ENCODE assay signal across 16 cellular contexts in the genomic region with DNA sequence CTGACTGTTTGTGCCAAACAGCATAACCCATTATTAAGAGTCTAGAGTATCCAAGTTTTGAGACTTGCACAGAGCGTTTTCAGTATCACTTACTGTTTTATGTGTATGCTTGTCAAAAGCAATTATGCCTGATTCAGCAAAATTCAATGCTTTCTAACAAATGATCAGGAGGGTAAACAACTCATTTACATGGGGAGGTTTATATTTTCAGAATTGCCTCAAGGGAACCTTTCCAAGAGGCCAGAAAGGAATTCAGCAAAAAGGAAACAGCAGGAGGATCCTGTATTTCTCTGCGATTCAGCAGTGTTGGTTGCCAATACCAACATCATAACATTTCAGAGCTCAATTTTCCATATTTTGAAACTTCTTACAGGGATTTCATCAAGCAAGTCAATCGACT.
DNase-seq lines count a peak whose midpoint lies in the region; ATAC-seq, FAIRE-seq and TF ChIP-seq lines count a peak whose summit lies in the region.
"Had no signal": no experiment of that assay in that cellular context is flagged by ENCODE, and none has a peak within 500 bp of the region (broad histone marks: within the 10 kb centered on the region; RNA-seq: fewer than 3 reads in every experiment).

No MANE protein-coding gene starts in this region.

- TF ChIP-seq CTCF in fibroblast of pulmonary artery (IDR thresholded peaks at IDR 0.05; ENCODE audit: low read length, missing control alignments), result no peak

- H3K4me3 Mint-ChIP-seq in activated CD8-positive, alpha-beta T cell treated with anti-CD3 and anti-CD28 coated beads, Interleukin-2, amount 10 ng/mL, durations not matched to agents 7 days and 5 days, result no peak overlapping the region
- H3K4me3 Mint-ChIP-seq: activated naive CD8-positive, alpha-beta T cell treated with anti-CD3 and anti-CD28 coated beads, Interleukin-2, amount 10 ng/mL, durations not matched to agents 7 days and 5 days had no signal

- H3K27ac Mint-ChIP-seq in activated CD8-positive, alpha-beta T cell treated with anti-CD3 and anti-CD28 coated beads, Interleukin-2, amount 10 ng/mL, durations not matched to agents 7 days and 5 days, result no peak overlapping the region
- H3K27ac Mint-ChIP-seq: activated naive CD8-positive, alpha-beta T cell treated with anti-CD3 and anti-CD28 coated beads, Interleukin-2, amount 10 ng/mL, durations not matched to agents 7 days and 5 days had no signal

- FAIRE-seq in HTR-8/SVneo (lab: Jason Lieb, UNC), result no peak

- POLR2A ChIA-PET in activated CD8-positive, alpha-beta T cell treated with anti-CD3 and anti-CD28 coated beads, Interleukin-2, amount 10 ng/mL, durations not matched to agents 7 days and 5 days (lab: Charles Lee), result no interaction called here

- H3K27me3 Mint-ChIP-seq in activated CD8-positive, alpha-beta T cell treated with anti-CD3 and anti-CD28 coated beads, Interleukin-2, amount 10 ng/mL, durations not matched to agents 7 days and 5 days (ENCODE audit: low read depth), result peaks cover 15% of the 10 kb centered on the region

- CTCF ChIA-PET in activated CD8-positive, alpha-beta T cell treated with anti-CD3 and anti-CD28 coated beads, Interleukin-2, amount 10 ng/mL, durations not matched to agents 7 days and 5 days (lab: Charles Lee), result no interaction called here

- H3K9me3 Mint-ChIP-seq in activated CD8-positive, alpha-beta T cell treated with anti-CD3 and anti-CD28 coated beads, Interleukin-2, amount 10 ng/mL, durations not matched to agents 7 days and 5 days (ENCODE audit: insufficient read depth), result no peaks in the 10 kb centered on the region

- no peaks in the 10 kb centered on the region for H3K4me1 Mint-ChIP-seq in activated CD8-positive, alpha-beta T cell treated with anti-CD3 and anti-CD28 coated beads, Interleukin-2, amount 10 ng/mL, durations not matched to agents 7 days and 5 days (ENCODE audit: low read depth)

- H3K36me3 Mint-ChIP-seq in activated CD8-positive, alpha-beta T cell treated with anti-CD3 and anti-CD28 coated beads, Interleukin-2, amount 10 ng/mL, durations not matched to agents 7 days and 5 days (ENCODE audit: low read depth), result no peaks in the 10 kb centered on the region
- H3K36me3 Mint-ChIP-seq: activated naive CD8-positive, alpha-beta T cell treated with anti-CD3 and anti-CD28 coated beads, Interleukin-2, amount 10 ng/mL, durations not matched to agents 7 days and 5 days had no signal

- ATAC-seq in SK-N-SH treated with all-trans-retinoic acid at 6 μM for 48 hours, result peak; percentile 73
- no peak for ATAC-seq in HG03196 (IDR thresholded peaks at IDR 0.05; ENCODE audit: unreplicated experiment)
- ATAC-seq in GM21515 (IDR thresholded peaks at IDR 0.05; ENCODE audit: unreplicated experiment), result no peak
- no peak for ATAC-seq in activated CD8-positive, alpha-beta T cell treated with anti-CD3 and anti-CD28 coated beads, Interleukin-2, amount 10 ng/mL, durations not matched to agents 7 days and 5 days

- H3K4me3 ChIP-seq in fibroblast of pulmonary artery (replicated peaks; ENCODE audit: low read depth, low read length), result no peak overlapping the region

- DNase-seq in GM03348 (ENCODE audit: low spot score) (peak; percentile 44), fibroblast of pulmonary artery (ENCODE audit: low read depth) (peak; percentile 80), pulmonary artery endothelial cell (ENCODE audit: low read depth, low spot score) (peak; percentile 62), HTR-8/SVneo (ENCODE audit: insufficient read length, low spot score) (no peak)
- DNase-seq in activated CD8-positive, alpha-beta T cell treated with anti-CD3 and anti-CD28 coated beads, Interleukin-2, amount 10 ng/mL, durations not matched to agents 7 days and 5 days, result no peak
- DNase-seq: activated naive CD8-positive, alpha-beta T cell treated with anti-CD3 and anti-CD28 coated beads, Interleukin-2, amount 10 ng/mL, durations not matched to agents 7 days and 5 days; C1 segment of cervical spinal cord; cortex of kidney; foreskin melanocyte; islet precursor cell; NCI-H2171; stimulated activated naive CD4-positive, alpha-beta T cell; WERI-Rb-1 had no signal

TF ChIP-seq in SK-N-SH treated with all-trans-retinoic acid at 6 μM for 48 hours, 23 proteins besides CTCF, POLR2A, EP300 and RAD21:
- TF ChIP-seq CSDC2 (CRISPR knock-in tag; IDR thresholded peaks at IDR 0.05), result no peak
- no peak for TF ChIP-seq CREB5 (CRISPR knock-in tag; IDR thresholded peaks at IDR 0.05; ENCODE audit: low read depth)
- no peak for TF ChIP-seq RARB (CRISPR knock-in tag; IDR thresholded peaks at IDR 0.05)
- no peak for TF ChIP-seq CSRNP3 (CRISPR knock-in tag; IDR thresholded peaks at IDR 0.05)
- TF ChIP-seq BACH2 (CRISPR knock-in tag; IDR thresholded peaks at IDR 0.05; ENCODE audit: borderline replicate concordance), result no peak
- no peak for TF ChIP-seq ZNF8 (CRISPR knock-in tag; IDR thresholded peaks at IDR 0.05)
- TF ChIP-seq OSR1 (CRISPR knock-in tag; IDR thresholded peaks at IDR 0.05), result no peak
- TF ChIP-seq ARNTL (CRISPR knock-in tag; IDR thresholded peaks at IDR 0.05; ENCODE audit: borderline replicate concordance, low read depth), result no peak
- TF ChIP-seq, protein P1, sequence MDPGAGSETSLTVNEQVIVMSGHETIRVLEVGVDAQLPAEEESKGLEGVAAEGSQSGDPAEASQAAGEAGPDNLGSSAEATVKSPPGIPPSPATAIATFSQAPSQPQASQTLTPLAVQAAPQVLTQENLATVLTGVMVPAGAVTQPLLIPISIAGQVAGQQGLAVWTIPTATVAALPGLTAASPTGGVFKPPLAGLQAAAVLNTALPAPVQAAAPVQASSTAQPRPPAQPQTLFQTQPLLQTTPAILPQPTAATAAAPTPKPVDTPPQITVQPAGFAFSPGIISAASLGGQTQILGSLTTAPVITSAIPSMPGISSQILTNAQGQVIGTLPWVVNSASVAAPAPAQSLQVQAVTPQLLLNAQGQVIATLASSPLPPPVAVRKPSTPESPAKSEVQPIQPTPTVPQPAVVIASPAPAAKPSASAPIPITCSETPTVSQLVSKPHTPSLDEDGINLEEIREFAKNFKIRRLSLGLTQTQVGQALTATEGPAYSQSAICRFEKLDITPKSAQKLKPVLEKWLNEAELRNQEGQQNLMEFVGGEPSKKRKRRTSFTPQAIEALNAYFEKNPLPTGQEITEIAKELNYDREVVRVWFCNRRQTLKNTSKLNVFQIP (CRISPR knock-in tag; IDR thresholded peaks at IDR 0.05; ENCODE audit: borderline replicate concordance, low read depth), result no peak
- no peak for TF ChIP-seq GLIS3 (CRISPR knock-in tag; IDR thresholded peaks at IDR 0.05)
TF ChIP-seq in SK-N-SH treated with all-trans-retinoic acid at 6 μM for 48 hours: peak in this region for 0.

Comparison
In these comparisons a context has a peak if more than half of its experiments do, and no peak if none do; other contexts are left out.
1. DNase-seq: peak in GM03348 (single experiment), fibroblast of pulmonary artery (single experiment) and pulmonary artery endothelial cell (single experiment); none in HTR-8/SVneo (single experiment) and activated CD8-positive, alpha-beta T cell treated with anti-CD3 and anti-CD28 coated beads, Interleukin-2, amount 10 ng/mL, durations not matched to agents 7 days and 5 days (single experiment).